10 cellular contexts compared by ENCODE assay signal in genomic region chrX:148380107-148380506, GRCh38.
DNase-seq lines count a peak whose midpoint lies in the region; ATAC-seq and TF ChIP-seq lines count a peak whose summit lies in the region.
"Had no signal": no experiment of that assay in that cellular context is flagged by ENCODE, and none has a peak within 500 bp of the region (broad histone marks: within the 10 kb centered on the region; RNA-seq: fewer than 3 reads in every experiment).

No MANE protein-coding gene starts in this region.

- peak overlapping the region; percentile 67 for H3K9ac ChIP-seq in DND-41 (ENCODE audit: low read depth, low read length)

- TF ChIP-seq POLR2A in NB4 (IDR thresholded peaks at IDR 0.05; ENCODE audit: extremely low read depth, insufficient read length), result no peak

- H3K4me1 ChIP-seq in DND-41 (ENCODE audit: insufficient read depth, low read length) (peaks cover 45% of the 10 kb centered on the region), foreskin keratinocyte (no peaks in the 10 kb centered on the region)
- no peaks in the 10 kb centered on the region for H3K4me1 ChIP-seq in effector memory CD4-positive, alpha-beta T cell (ENCODE audit: control insufficient read depth, insufficient read depth, low read length, poor library complexity, severe bottlenecking)

- peak overlapping the region; percentile 97 for H3K27ac ChIP-seq in DND-41 (ENCODE audit: low read length)
- peak overlapping the region; percentile 60 for H3K27ac ChIP-seq in effector memory CD4-positive, alpha-beta T cell (ENCODE audit: insufficient read depth, low read length, poor library complexity, severe bottlenecking)
- no peak overlapping the region for H3K27ac ChIP-seq in foreskin keratinocyte
- H3K27ac ChIP-seq: SK-N-MC had no signal

- H3K9me3 ChIP-seq in DND-41 (ENCODE audit: insufficient read depth, low read length, severe bottlenecking), result no peaks in the 10 kb centered on the region
- no peaks in the 10 kb centered on the region for H3K9me3 ChIP-seq in effector memory CD4-positive, alpha-beta T cell (ENCODE audit: control insufficient read depth, low read length)

- TF ChIP-seq CTCF in DND-41 (IDR thresholded peaks at IDR 0.05; ENCODE audit: borderline replicate concordance, extremely low read depth, low read length, poor library complexity, severe bottlenecking) (peak; percentile 39), NB4 (IDR thresholded peaks at IDR 0.05; ENCODE audit: low read depth, low read length) (no peak), foreskin keratinocyte (conservative IDR thresholded peaks at IDR 0.05) (no peak)

- no peaks in the 10 kb centered on the region for H3K27me3 ChIP-seq in DND-41 (ENCODE audit: insufficient read depth, low read length, poor library complexity)
- H3K27me3 ChIP-seq in effector memory CD4-positive, alpha-beta T cell (replicated peaks; ENCODE audit: control insufficient read depth, insufficient read depth, low read length, poor library complexity, severe bottlenecking), result no peaks in the 10 kb centered on the region
- no peaks in the 10 kb centered on the region for H3K27me3 ChIP-seq in foreskin keratinocyte

- DNase-seq in DND-41 (peak; percentile 26), NB4 (ENCODE audit: low read depth) (peak; percentile 31), GM19240 (ENCODE audit: insufficient read length, low spot score) (no peak), foreskin keratinocyte (no peak), hepatic stellate cell (ENCODE audit: low spot score) (no peak), NCI-H187 (lab: John Stamatoyannopoulos, UW) (no peak)
- DNase-seq in effector memory CD4-positive, alpha-beta T cell, result no peak
- DNase-seq: kidney had no signal

- H3K79me2 ChIP-seq in DND-41 (ENCODE audit: insufficient read depth, low read length), result no peaks in the 10 kb centered on the region

- H3K36me3 ChIP-seq in DND-41 (ENCODE audit: insufficient read depth, low read length), result no peaks in the 10 kb centered on the region
- no peaks in the 10 kb centered on the region for H3K36me3 ChIP-seq in effector memory CD4-positive, alpha-beta T cell (ENCODE audit: control insufficient read depth, insufficient read depth, low read length)

- peak overlapping the region; percentile 61 for H2AFZ ChIP-seq in DND-41 (ENCODE audit: low read depth, low read length)

- H3K4me3 ChIP-seq in DND-41 (ENCODE audit: low read depth in 1 of 2, low read length in 2 of 2) (peak overlapping the region in 1 of 2 experiments; percentile 15; a peak in 1 of 4 replicates), NB4 (ENCODE audit: low read depth, low read length) (no peak overlapping the region)
- no peak overlapping the region for H3K4me3 ChIP-seq in effector memory CD4-positive, alpha-beta T cell (ENCODE audit: insufficient read depth, low read depth, low read length, poor library complexity, severe bottlenecking)
- H3K4me3 ChIP-seq: SK-N-MC had no signal

- H3K4me2 ChIP-seq in DND-41 (ENCODE audit: insufficient read depth, low read length), result peak overlapping the region; percentile 72

- ATAC-seq in DND-41 (ENCODE audit: insufficient read depth, low read depth) (peak; percentile 16; the same call in 2 of the 3 replicates), GM21367 (IDR thresholded peaks at IDR 0.05; ENCODE audit: unreplicated experiment) (peak; percentile 2), foreskin keratinocyte (no peak)

- no peaks in the 10 kb centered on the region for H4K20me1 ChIP-seq in DND-41 (ENCODE audit: insufficient read depth, low read length)

Comparison
In these comparisons a context has a peak if more than half of its experiments do, and no peak if none do; other contexts are left out.
1. DNase-seq: peak in DND-41 (single experiment) and NB4 (single experiment); none in effector memory CD4-positive, alpha-beta T cell (0 of 3), GM19240 (single experiment), foreskin keratinocyte (0 of 2), hepatic stellate cell (single experiment) and NCI-H187 (0 of 2).